Comparison of ENCODE assay signal across 12 cellular contexts in genomic region chr11:130611791-130612251, GRCh38.
DNase-seq lines count a peak whose midpoint lies in the region; ATAC-seq and TF ChIP-seq lines count a peak whose summit lies in the region.
"Had no signal": no experiment of that assay in that cellular context is flagged by ENCODE, and none has a peak within 500 bp of the region (broad histone marks: within the 10 kb centered on the region; RNA-seq: fewer than 3 reads in every experiment).

No MANE protein-coding gene starts in this region.

- H3K27me3 ChIP-seq in thoracic aorta (replicated peaks; ENCODE audit: insufficient read depth) (no peaks in the 10 kb centered on the region), Karpas-422 (ENCODE audit: low read length) (no peaks in the 10 kb centered on the region)

- H3K4me3 ChIP-seq in fibroblast of villous mesenchyme (ENCODE audit: low read depth, low read length) (no peak overlapping the region), thoracic aorta (no peak overlapping the region), Karpas-422 (ENCODE audit: low read length) (no peak overlapping the region)

- no peak overlapping the region for H3K9ac ChIP-seq in Karpas-422 (ENCODE audit: low read length)
- H3K9ac ChIP-seq: KMS-11 had no signal

- DNase-seq in HK-2 (ENCODE audit: unreplicated experiment) = peak; percentile 37
- peak; percentile 23 to 80 for DNase-seq in SW 1271 (lab: John Stamatoyannopoulos, UW)
- peak; percentile 79 for DNase-seq in fibroblast of villous mesenchyme (ENCODE audit: low read depth)
- no peak for DNase-seq in thoracic aorta (ENCODE audit: low spot score)
- no peak for DNase-seq in NCI-H748 (lab: John Stamatoyannopoulos, UW; ENCODE audit: unreplicated experiment)
- DNase-seq in Karpas-422 = no peak
- DNase-seq: activated naive CD8-positive, alpha-beta T cell treated with anti-CD3 and anti-CD28 coated beads for 36 hours; DMS153; effector memory CD8-positive, alpha-beta T cell; midbrain had no signal

- H3K4me2 ChIP-seq in Karpas-422 (ENCODE audit: low read depth, low read length, poor library complexity, severe bottlenecking) = no peak overlapping the region
- H3K4me2 ChIP-seq: KMS-11 had no signal

- H3K79me2 ChIP-seq in Karpas-422 (ENCODE audit: low read length) = no peaks in the 10 kb centered on the region

- H2AFZ ChIP-seq in Karpas-422 (ENCODE audit: low read length) = no peak overlapping the region

- H3K36me3 ChIP-seq in thoracic aorta (no peaks in the 10 kb centered on the region), Karpas-422 (ENCODE audit: insufficient read depth, low read length) (no peaks in the 10 kb centered on the region)

- no peak for TF ChIP-seq CTCF in fibroblast of villous mesenchyme (IDR thresholded peaks at IDR 0.05; ENCODE audit: insufficient read depth, low read depth, low read length)
- no peak for TF ChIP-seq CTCF in thoracic aorta (IDR thresholded peaks at IDR 0.05)

- no peak for ATAC-seq in thoracic aorta (ENCODE audit: insufficient number of reproducible peaks, low FRiP score, low read depth)
- ATAC-seq in GM18519 (IDR thresholded peaks at IDR 0.05; ENCODE audit: low FRiP score, unreplicated experiment) = no peak
- ATAC-seq: effector memory CD8-positive, alpha-beta T cell had no signal

- H3K9me3 ChIP-seq in thoracic aorta (no peaks in the 10 kb centered on the region), Karpas-422 (ENCODE audit: low read length) (no peaks in the 10 kb centered on the region)

- H3K9me2 ChIP-seq in Karpas-422 (replicated peaks; ENCODE audit: insufficient read depth, low read length) = no peaks in the 10 kb centered on the region

- H3K4me1 ChIP-seq in thoracic aorta (ENCODE audit: control insufficient read depth in 1 of 2, low read depth in 2 of 2) (peaks cover 28 to 63% of the 10 kb centered on the region in 2 donors), Karpas-422 (ENCODE audit: low read length) (peaks cover 11% of the 10 kb centered on the region)

- no peaks in the 10 kb centered on the region for H4K20me1 ChIP-seq in Karpas-422 (ENCODE audit: insufficient read depth, low read depth, low read length)

- H3K27ac ChIP-seq in thoracic aorta (peak overlapping the region; percentile 51 to 76), Karpas-422 (ENCODE audit: low read length) (no peak overlapping the region)
- H3K27ac ChIP-seq: KMS-11 had no signal

Comparison
In these comparisons a context has a peak if more than half of its experiments do, and no peak if none do; other contexts are left out.
1. DNase-seq: peak in HK-2 (single experiment), SW 1271 (2 of 2) and fibroblast of villous mesenchyme (single experiment); none in thoracic aorta (single experiment), NCI-H748 (single experiment) and Karpas-422 (single experiment).